Comparison of ENCODE assay signal across 9 cellular contexts in genomic region chr17:58755269-58755576, GRCh38. TPM values are rescaled to one million over a fixed set of nuclear protein-coding genes. Genes with fewer than 3 reads are reported as not detected.
DNase-seq lines count a peak whose midpoint lies in the region.
"Had no signal": no experiment of that assay in that cellular context is flagged by ENCODE, and none has a peak within 500 bp of the region (broad histone marks: within the 10 kb centered on the region; RNA-seq: fewer than 3 reads in every experiment).

No MANE protein-coding gene starts in this region.

- no peak overlapping the region for H3K27ac ChIP-seq in stomach smooth muscle (ENCODE audit: low read length)
- H3K27ac ChIP-seq: epithelial cell of prostate had no signal

- peaks cover 50% of the 10 kb centered on the region for H3K27me3 Mint-ChIP-seq in activated T-cell treated with anti-CD3 and anti-CD28 coated beads, Interleukin-2, amount 50 U/mL, for 24 hours
- peaks cover 39% of the 10 kb centered on the region for H3K27me3 Mint-ChIP-seq in activated CD4-positive, alpha-beta memory T cell treated with anti-CD3 and anti-CD28 coated beads for 36 hours

- peak overlapping the region; percentile 81 for H3K4me3 Mint-ChIP-seq in activated T-cell treated with anti-CD3 and anti-CD28 coated beads, Interleukin-2, amount 50 U/mL, for 24 hours
- H3K4me3 Mint-ChIP-seq in activated CD4-positive, alpha-beta memory T cell treated with anti-CD3 and anti-CD28 coated beads for 36 hours, result peak overlapping the region; percentile 48

- CTCF ChIA-PET in activated CD4-positive, alpha-beta memory T cell treated with anti-CD3 and anti-CD28 coated beads for 36 hours (lab: Charles Lee), result interaction anchor here (2.3 kb wide), 1 partner anchor 250 kb away, joined by 10 read pairs; no protein-coding TSS in a partner anchor

- no peaks in the 10 kb centered on the region for H3K36me3 ChIP-seq in stomach smooth muscle (ENCODE audit: control insufficient read depth in 2 of 2, insufficient read depth in 2 of 2, low read length in 2 of 2)

- POLR2A ChIA-PET in activated CD4-positive, alpha-beta memory T cell treated with anti-CD3 and anti-CD28 coated beads for 36 hours (lab: Charles Lee), result interaction anchor here (1.0 kb wide), 1 partner anchor 124 kb away, joined by 3 read pairs; no protein-coding TSS in a partner anchor

- intact Hi-C loops in activated CD4-positive, alpha-beta memory T cell treated with anti-CD3 and anti-CD28 coated beads for 36 hours (cut with micrococcal nuclease), result no loop called here

- H3K9me3 ChIP-seq in iPS-18c (ENCODE audit: control insufficient read depth, insufficient read depth, low read length), result no peaks in the 10 kb centered on the region
- H3K9me3 ChIP-seq in stomach smooth muscle (ENCODE audit: control insufficient read depth in 2 of 2, low read length in 2 of 2), result no peaks in the 10 kb centered on the region

- H3K4me3 ChIP-seq in iPS-18c (ENCODE audit: insufficient read depth, low read depth, low read length) (peak overlapping the region; percentile 82), stomach smooth muscle (ENCODE audit: low read length in 2 of 2) (peak overlapping the region; percentile 52 to 76)

- H3K27ac Mint-ChIP-seq in activated T-cell treated with anti-CD3 and anti-CD28 coated beads, Interleukin-2, amount 50 U/mL, for 24 hours, result no peak overlapping the region
- H3K27ac Mint-ChIP-seq in activated CD4-positive, alpha-beta memory T cell treated with anti-CD3 and anti-CD28 coated beads for 36 hours, result no peak overlapping the region

- DNase-seq in activated T-cell treated with anti-CD3 and anti-CD28 coated beads, Interleukin-2, amount 50 U/mL, for 24 hours, result no peak
- no peak for DNase-seq in activated T-cell treated with anti-CD3 and anti-CD28 coated beads, Interleukin-2, amount 50 U/mL, for 48 hours
- no peak for DNase-seq in activated CD4-positive, alpha-beta memory T cell treated with anti-CD3 and anti-CD28 coated beads for 36 hours
- DNase-seq in NCI-H526 (lab: John Stamatoyannopoulos, UW), result no peak
- no peak for DNase-seq in EL
- no peak for DNase-seq in islet precursor cell

- H3K4me1 Mint-ChIP-seq in activated T-cell treated with anti-CD3 and anti-CD28 coated beads, Interleukin-2, amount 50 U/mL, for 24 hours (ENCODE audit: low read depth), result peaks cover 10% of the 10 kb centered on the region
- H3K4me1 Mint-ChIP-seq in activated CD4-positive, alpha-beta memory T cell treated with anti-CD3 and anti-CD28 coated beads for 36 hours (ENCODE audit: low read depth), result peaks cover 10% of the 10 kb centered on the region

- no peaks in the 10 kb centered on the region for H3K9me3 Mint-ChIP-seq in activated T-cell treated with anti-CD3 and anti-CD28 coated beads, Interleukin-2, amount 50 U/mL, for 24 hours
- no peaks in the 10 kb centered on the region for H3K9me3 Mint-ChIP-seq in activated CD4-positive, alpha-beta memory T cell treated with anti-CD3 and anti-CD28 coated beads for 36 hours

- H3K36me3 Mint-ChIP-seq in activated T-cell treated with anti-CD3 and anti-CD28 coated beads, Interleukin-2, amount 50 U/mL, for 24 hours (ENCODE audit: low read depth), result no peaks in the 10 kb centered on the region
- no peaks in the 10 kb centered on the region for H3K36me3 Mint-ChIP-seq in activated CD4-positive, alpha-beta memory T cell treated with anti-CD3 and anti-CD28 coated beads for 36 hours

- H3K27me3 ChIP-seq in stomach smooth muscle (ENCODE audit: control insufficient read depth in 1 of 2, insufficient read depth in 2 of 2, low read length in 2 of 2), result peaks cover 10 to 29% of the 10 kb centered on the region in 2 donors

- no peak overlapping the region for H3K9ac ChIP-seq in stomach smooth muscle (ENCODE audit: low read length in 2 of 2)

- H3K4me1 ChIP-seq in stomach smooth muscle (ENCODE audit: control insufficient read depth, insufficient read depth, low read length), result peaks cover 7% of the 10 kb centered on the region

RNA-seq across cellular contexts. Expression of gene PPM1E, which starts 0.4 kb away (rescaled TPM):
- total RNA-seq in activated CD4-positive, alpha-beta memory T cell treated with anti-CD3 and anti-CD28 coated beads for 36 hours, result under 1 TPM in 1 of 2 experiments, not detected in 1; 0.02 TPM
